In the genomic region with DNA sequence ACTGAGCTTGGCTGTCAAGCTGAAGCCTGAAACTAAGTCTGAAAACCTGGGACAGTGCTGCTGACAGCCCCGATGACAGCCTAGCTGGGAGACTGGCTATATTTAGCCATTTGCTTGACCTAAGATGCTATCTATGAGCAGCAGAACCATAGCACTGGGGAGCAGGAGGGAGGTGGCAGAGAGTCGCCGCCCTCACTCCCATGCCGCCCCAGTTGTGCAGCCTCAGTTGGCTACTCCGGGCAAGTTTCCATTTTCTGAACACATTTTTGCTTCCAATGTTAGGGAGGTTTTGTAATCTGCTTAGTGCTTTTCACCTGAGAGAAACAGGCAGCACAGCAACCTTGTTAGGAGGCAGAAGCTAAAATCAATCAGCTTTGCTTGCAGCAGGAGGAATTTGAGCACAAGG, we compare ENCODE assay signal across 22 cellular contexts. TPM values are rescaled to one million over a fixed set of nuclear protein-coding genes. Genes with fewer than 3 reads are reported as not detected.
DNase-seq lines count a peak whose midpoint lies in the region; ATAC-seq and TF ChIP-seq lines count a peak whose summit lies in the region.
"Had no signal": no experiment of that assay in that cellular context is flagged by ENCODE, and none has a peak within 500 bp of the region (broad histone marks: within the 10 kb centered on the region; RNA-seq: fewer than 3 reads in every experiment).

No MANE protein-coding gene starts in this region.

- H3K4me1 Mint-ChIP-seq in natural killer cell (peaks cover 19 to 22% of the 10 kb centered on the region in 2 donors), neural progenitor cell (peaks cover 16% of the 10 kb centered on the region)
- H3K4me1 Mint-ChIP-seq in natural killer cell treated with Interleukin-12 subunit alpha and Interleukin-12 subunit beta and Interleukin-15 and Interleukin-18, amount 100 ng/mL, for 72 hours (ENCODE audit: low read depth in 2 of 2): peaks cover 17 to 24% of the 10 kb centered on the region in 2 donors

- 29 to 34% methylated on average over 5 of the region's 5 CpGs for WGBS in tibial nerve, 2 donors

- peaks cover 8% of the 10 kb centered on the region for H4K20me1 ChIP-seq in neural progenitor cell (ENCODE audit: low read depth)

- no peak for ATAC-seq in natural killer cell
- ATAC-seq in natural killer cell treated with Interleukin-12 subunit alpha and Interleukin-12 subunit beta and Interleukin-15 and Interleukin-18, amount 100 ng/mL, for 72 hours: no peak
- ATAC-seq in left cardiac atrium: peak; percentile 84 to 91
- no peak for ATAC-seq in GM21381 (IDR thresholded peaks at IDR 0.05; ENCODE audit: unreplicated experiment)
- no peak for ATAC-seq in GM19328 (IDR thresholded peaks at IDR 0.05; ENCODE audit: unreplicated experiment)
- ATAC-seq: CD8-positive, alpha-beta T cell; HCT116 had no signal

- TF ChIP-seq CTCF in natural killer cell (IDR thresholded peaks at IDR 0.05) (no peak), neural progenitor cell (IDR thresholded peaks at IDR 0.05) (no peak), tibial nerve (IDR thresholded peaks at IDR 0.05) (no peak)

- no peak overlapping the region for H3K4me3 Mint-ChIP-seq in natural killer cell
- H3K4me3 Mint-ChIP-seq in natural killer cell treated with Interleukin-12 subunit alpha and Interleukin-12 subunit beta and Interleukin-15 and Interleukin-18, amount 100 ng/mL, for 72 hours: no peak overlapping the region
- no peak overlapping the region for H3K4me3 Mint-ChIP-seq in neural progenitor cell
- H3K4me3 Mint-ChIP-seq: CD8-positive, alpha-beta T cell had no signal

- peaks cover 26% of the 10 kb centered on the region for H3K4me1 ChIP-seq in neural progenitor cell
- no peaks in the 10 kb centered on the region for H3K4me1 ChIP-seq in tibial nerve

- H3K36me3 ChIP-seq in neural progenitor cell (no peaks in the 10 kb centered on the region), tibial nerve (no peaks in the 10 kb centered on the region)

- H3K9ac ChIP-seq in neural progenitor cell: no peak overlapping the region

- H3K27me3 Mint-ChIP-seq in natural killer cell (ENCODE audit: low read depth in 2 of 2): no peaks in the 10 kb centered on the region
- no peaks in the 10 kb centered on the region for H3K27me3 Mint-ChIP-seq in natural killer cell treated with Interleukin-12 subunit alpha and Interleukin-12 subunit beta and Interleukin-15 and Interleukin-18, amount 100 ng/mL, for 72 hours
- H3K27me3 Mint-ChIP-seq in neural progenitor cell (ENCODE audit: insufficient read depth, low read depth): peaks cover 2% of the 10 kb centered on the region

- H3K4me3 ChIP-seq in neural progenitor cell (no peak overlapping the region), tibial nerve (no peak overlapping the region)

- H3K27me3 ChIP-seq in neural progenitor cell (no peaks in the 10 kb centered on the region), tibial nerve (no peaks in the 10 kb centered on the region)

- peak overlapping the region; percentile 69 for H3K4me2 ChIP-seq in neural progenitor cell

- DNase-seq in natural killer cell (peak; percentile 1), left cardiac atrium (no peak), neural progenitor cell (ENCODE audit: low spot score) (no peak), tibial nerve (ENCODE audit: low spot score in 2 of 2) (no peak), NCI-H526 (lab: John Stamatoyannopoulos, UW) (no peak)
- no peak for DNase-seq in natural killer cell treated with Interleukin-12 subunit alpha and Interleukin-12 subunit beta and Interleukin-15 and Interleukin-18, amount 100 ng/mL, for 72 hours (ENCODE audit: low spot score)
- DNase-seq: 8988T; C1 segment of cervical spinal cord; CD8-positive, alpha-beta T cell; DMS153; NCI-H1092 treated with DMSO at 0.1 percent for 48 hours; NCI-H1436 treated with DMSO at 0.1 percent for 48 hours; NCI-H1930; NCI-H748 treated with DMSO at 0.1 percent for 48 hours had no signal

- no peak overlapping the region for H2AFZ ChIP-seq in neural progenitor cell (replicated peaks)

- H3K79me2 ChIP-seq in neural progenitor cell (ENCODE audit: low read depth): no peaks in the 10 kb centered on the region

- H3K9me3 ChIP-seq in neural progenitor cell (ENCODE audit: low read depth) (no peaks in the 10 kb centered on the region), tibial nerve (no peaks in the 10 kb centered on the region)

- no peak for TF ChIP-seq EP300 in tibial nerve (IDR thresholded peaks at IDR 0.05)

- H3K9me3 Mint-ChIP-seq in natural killer cell (no peaks in the 10 kb centered on the region), neural progenitor cell (no peaks in the 10 kb centered on the region)
- no peaks in the 10 kb centered on the region for H3K9me3 Mint-ChIP-seq in natural killer cell treated with Interleukin-12 subunit alpha and Interleukin-12 subunit beta and Interleukin-15 and Interleukin-18, amount 100 ng/mL, for 72 hours
- H3K9me3 Mint-ChIP-seq: CD8-positive, alpha-beta T cell had no signal

- peaks cover 15% of the 10 kb centered on the region for H3F3A ChIP-seq in neural progenitor cell (ENCODE audit: low read depth)

- H3K27ac Mint-ChIP-seq in natural killer cell (no peak overlapping the region), neural progenitor cell (no peak overlapping the region)
- no peak overlapping the region for H3K27ac Mint-ChIP-seq in natural killer cell treated with Interleukin-12 subunit alpha and Interleukin-12 subunit beta and Interleukin-15 and Interleukin-18, amount 100 ng/mL, for 72 hours
- H3K27ac Mint-ChIP-seq: CD8-positive, alpha-beta T cell had no signal

- H3K36me3 Mint-ChIP-seq in natural killer cell (no peaks in the 10 kb centered on the region), neural progenitor cell (no peaks in the 10 kb centered on the region)
- no peaks in the 10 kb centered on the region for H3K36me3 Mint-ChIP-seq in natural killer cell treated with Interleukin-12 subunit alpha and Interleukin-12 subunit beta and Interleukin-15 and Interleukin-18, amount 100 ng/mL, for 72 hours
- H3K36me3 Mint-ChIP-seq: CD8-positive, alpha-beta T cell had no signal

- H3K27ac ChIP-seq in neural progenitor cell (peak overlapping the region; percentile 76), tibial nerve (no peak overlapping the region)
- H3K27ac ChIP-seq: RWPE1 had no signal

- intact Hi-C loops in natural killer cell (cut with micrococcal nuclease): no loop called here
- intact Hi-C loops in left cardiac atrium (cut with DNase I): no loop called here

- TF ChIP-seq POLR2A in tibial nerve (IDR thresholded peaks at IDR 0.05): no peak

RNA-seq across cellular contexts. Expression of a gene that starts 20.5 kb away (rescaled TPM):
- total RNA-seq in natural killer cell (not detected), left cardiac atrium (10 to 100 TPM; 34.7 to 54.1 TPM), neural progenitor cell (ENCODE audit: low replicate concordance) (not detected in 2 replicates), tibial nerve (under 1 TPM in 1 of 4 donors, not detected in 3; 0.22 TPM)
- not detected for total RNA-seq in natural killer cell treated with Interleukin-12 subunit alpha and Interleukin-12 subunit beta and Interleukin-15 and Interleukin-18, amount 100 ng/mL, for 72 hours
- total RNA-seq: CD8-positive, alpha-beta T cell; G401; H1; HT1080; NCI-H460 had no signal

Comparison
In these comparisons a context has a peak if more than half of its experiments do, and no peak if none do; other contexts are left out.
1. ATAC-seq: peak in left cardiac atrium (2 of 2); none in natural killer cell (0 of 3), natural killer cell treated with Interleukin-12 subunit alpha and Interleukin-12 subunit beta and Interleukin-15 and Interleukin-18, amount 100 ng/mL, for 72 hours (0 of 2), GM21381 (single experiment) and GM19328 (single experiment).
2. RNA of a gene that starts 20.5 kb away (total RNA-seq): 34.7 to 54.1 TPM in left cardiac atrium; not detected in natural killer cell, not detected in natural killer cell treated with Interleukin-12 subunit alpha and Interleukin-12 subunit beta and Interleukin-15 and Interleukin-18, amount 100 ng/mL, for 72 hours, not detected in neural progenitor cell and 0.22 TPM in tibial nerve; every median in the first group is over 10 times any median in the second.